ENCODE assay signal across 16 cellular contexts in the genomic region with DNA sequence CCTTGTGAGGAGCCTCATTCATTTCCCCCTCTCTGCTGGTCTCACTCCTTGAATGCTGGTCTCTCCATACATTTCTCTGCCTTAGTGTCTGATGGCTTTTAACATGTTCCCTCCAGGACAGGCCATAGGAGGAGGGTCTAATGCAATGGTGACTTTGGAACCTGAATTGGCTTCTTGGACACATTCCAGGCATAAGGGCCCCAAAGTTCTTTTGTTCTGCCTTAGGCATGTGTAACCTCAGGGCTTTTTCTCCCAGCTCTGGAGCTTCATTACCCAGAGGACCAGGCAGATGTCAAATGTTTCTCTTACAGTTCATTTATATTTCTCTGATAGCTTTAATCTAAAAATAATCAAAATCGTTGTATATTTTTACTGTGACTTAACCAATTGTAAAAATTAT.
DNase-seq lines count a peak whose midpoint lies in the region; TF ChIP-seq lines count a peak whose summit lies in the region.
"Had no signal": no experiment of that assay in that cellular context is flagged by ENCODE, and none has a peak within 500 bp of the region (broad histone marks: within the 10 kb centered on the region; RNA-seq: fewer than 3 reads in every experiment).

No MANE protein-coding gene starts in this region.

- TF ChIP-seq POLR2A in ovary (IDR thresholded peaks at IDR 0.05), result no peak

- TF ChIP-seq CTCF in ovary (IDR thresholded peaks at IDR 0.05), result no peak

- intact Hi-C loops in ovary (cut with DNase I), result no loop called here

- H3K9me3 ChIP-seq in SJCRH30 (replicated peaks) (no peaks in the 10 kb centered on the region; the same call in 1 of the 2 replicates), ovary (no peaks in the 10 kb centered on the region)

- H3K4me3 ChIP-seq in SJCRH30 (no peak overlapping the region), ovary (no peak overlapping the region)
- H3K4me3 ChIP-seq: GM23338 had no signal

- H3K36me3 ChIP-seq in SJCRH30 (no peaks in the 10 kb centered on the region), ovary (no peaks in the 10 kb centered on the region)

- DNase-seq in NCI-H748 (lab: John Stamatoyannopoulos, UW; ENCODE audit: unreplicated experiment) (peak; percentile 19), NCI-H748 treated with DMSO at 0.1 percent for 48 hours (lab: John Stamatoyannopoulos, UW) (no peak), ELF-1 (ENCODE audit: low read depth, low spot score) (peak; percentile 51), NCI-H1105 (lab: John Stamatoyannopoulos, UW) (peak; percentile 36), SJCRH30 (peak; percentile 11 to 58), HT-29 (ENCODE audit: low spot score) (no peak), ovary (no peak)
- DNase-seq: AML-193; CD4-positive, CD25-positive, alpha-beta regulatory T cell; DND-41; GF-D8; NCI-H187 treated with DMSO at 0.1 percent for 48 hours; NCI-H226; NCI-H774; SHP77 had no signal

- no peak for TF ChIP-seq EP300 in ovary (IDR thresholded peaks at IDR 0.05)

- H3K27ac ChIP-seq in SJCRH30, result no peak overlapping the region
- H3K27ac ChIP-seq in ovary, result no peak overlapping the region

- WGBS in ovary, 3 donors, result 42 to 66% (median 47%) methylated on average over 1 of the region's 1 CpG

- H3K4me1 ChIP-seq in SJCRH30 (0 out of 2 replicates have a peak, but pooled peaks cover 3% of the 10 kb centered on the region), ovary (ENCODE audit: insufficient read depth) (no peaks in the 10 kb centered on the region)

- H3K27me3 ChIP-seq in SJCRH30 (no peaks in the 10 kb centered on the region), ovary (no peaks in the 10 kb centered on the region)

Comparison
In these comparisons a context has a peak if more than half of its experiments do, and no peak if none do; other contexts are left out.
1. DNase-seq: peak in NCI-H748 (single experiment), ELF-1 (single experiment), NCI-H1105 (single experiment) and SJCRH30 (2 of 2); none in NCI-H748 treated with DMSO at 0.1 percent for 48 hours (single experiment), HT-29 (single experiment) and ovary (0 of 5).